Comparison of ENCODE assay signal across 9 cellular contexts in the genomic region with DNA sequence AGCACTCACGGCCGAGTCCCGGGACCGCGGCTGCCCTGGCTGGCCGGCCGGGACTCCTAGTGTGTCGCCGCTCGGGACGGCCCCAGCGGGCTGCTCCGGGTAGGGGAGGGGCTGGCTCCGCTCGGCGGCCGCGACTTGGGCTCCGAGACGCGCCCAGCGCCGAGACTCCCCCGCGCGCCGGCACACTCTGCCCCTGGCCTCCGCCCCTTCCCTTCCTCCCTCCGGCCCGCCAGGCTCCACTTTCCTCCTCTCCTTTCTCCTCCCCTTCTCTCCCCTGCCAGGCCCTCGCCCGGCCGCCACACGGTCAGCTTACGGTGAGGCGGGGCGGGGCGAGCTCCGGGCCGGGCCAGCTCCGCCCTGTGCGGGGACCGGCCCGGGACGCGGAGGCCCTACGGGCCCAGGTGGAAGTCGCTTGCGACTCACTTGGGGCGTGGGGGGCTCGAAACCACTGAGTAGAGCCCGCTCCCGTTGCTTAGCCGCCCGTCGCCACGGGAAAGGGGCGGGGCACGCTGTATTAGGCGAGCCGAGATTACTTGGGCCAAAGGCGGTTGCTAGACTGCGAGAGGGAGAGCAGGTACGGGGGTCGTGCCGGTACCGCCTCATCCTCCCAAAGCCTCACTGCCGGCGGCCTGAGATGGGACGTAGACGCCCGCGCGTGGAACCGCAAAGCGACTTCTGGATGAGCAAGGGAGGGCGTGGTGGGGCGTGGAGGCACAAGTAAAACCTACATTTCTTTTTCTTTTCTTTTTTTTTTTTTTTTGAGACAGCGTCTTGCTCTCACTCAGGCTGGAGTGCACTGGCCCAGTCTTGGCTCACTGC. TPM values are rescaled to one million over a fixed set of nuclear protein-coding genes. Genes with fewer than 3 reads are reported as not detected.
DNase-seq lines count a peak whose midpoint lies in the region; ATAC-seq and TF ChIP-seq lines count a peak whose summit lies in the region.
"Had no signal": no experiment of that assay in that cellular context is flagged by ENCODE, and none has a peak within 500 bp of the region (broad histone marks: within the 10 kb centered on the region; RNA-seq: fewer than 3 reads in every experiment).

A gene with protein sequence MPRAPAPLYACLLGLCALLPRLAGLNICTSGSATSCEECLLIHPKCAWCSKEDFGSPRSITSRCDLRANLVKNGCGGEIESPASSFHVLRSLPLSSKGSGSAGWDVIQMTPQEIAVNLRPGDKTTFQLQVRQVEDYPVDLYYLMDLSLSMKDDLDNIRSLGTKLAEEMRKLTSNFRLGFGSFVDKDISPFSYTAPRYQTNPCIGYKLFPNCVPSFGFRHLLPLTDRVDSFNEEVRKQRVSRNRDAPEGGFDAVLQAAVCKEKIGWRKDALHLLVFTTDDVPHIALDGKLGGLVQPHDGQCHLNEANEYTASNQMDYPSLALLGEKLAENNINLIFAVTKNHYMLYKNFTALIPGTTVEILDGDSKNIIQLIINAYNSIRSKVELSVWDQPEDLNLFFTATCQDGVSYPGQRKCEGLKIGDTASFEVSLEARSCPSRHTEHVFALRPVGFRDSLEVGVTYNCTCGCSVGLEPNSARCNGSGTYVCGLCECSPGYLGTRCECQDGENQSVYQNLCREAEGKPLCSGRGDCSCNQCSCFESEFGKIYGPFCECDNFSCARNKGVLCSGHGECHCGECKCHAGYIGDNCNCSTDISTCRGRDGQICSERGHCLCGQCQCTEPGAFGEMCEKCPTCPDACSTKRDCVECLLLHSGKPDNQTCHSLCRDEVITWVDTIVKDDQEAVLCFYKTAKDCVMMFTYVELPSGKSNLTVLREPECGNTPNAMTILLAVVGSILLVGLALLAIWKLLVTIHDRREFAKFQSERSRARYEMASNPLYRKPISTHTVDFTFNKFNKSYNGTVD (minus strand): TSS at position 189 of the 819 bp plus-strand sequence. CDS start 365 bp downstream, outside the sequence.

- peaks cover 0 to 42% (median 9%) of the 10 kb centered on the region in 4 donors for H3K4me1 ChIP-seq in tibial nerve

- peak; percentile 63 for ATAC-seq in HG02610 (IDR thresholded peaks at IDR 0.05; ENCODE audit: unreplicated experiment)
- peak; percentile 61 to 66 for ATAC-seq in naive thymus-derived CD8-positive, alpha-beta T cell

- no peak for TF ChIP-seq CTCF in fibroblast of villous mesenchyme (IDR thresholded peaks at IDR 0.05; ENCODE audit: insufficient read depth, low read depth, low read length)
- peak in 1 of 5 experiments; percentile 37 for TF ChIP-seq CTCF in tibial nerve (IDR thresholded peaks at IDR 0.05)

- peak within 1 kb of the TSS; percentile 54 to 83 (median 73) for H3K4me3 Mint-ChIP-seq in naive thymus-derived CD8-positive, alpha-beta T cell

- POLR2A ChIA-PET in naive thymus-derived CD8-positive, alpha-beta T cell (lab: Charles Lee) = no interaction called here

- H3K9me3 Mint-ChIP-seq in naive thymus-derived CD8-positive, alpha-beta T cell = no peaks in the 10 kb centered on the region

- H3K27me3 ChIP-seq in tibial nerve = no peaks in the 10 kb centered on the region

- peak; percentile 48 to 58 for TF ChIP-seq POLR2A in tibial nerve (IDR thresholded peaks at IDR 0.05)

- peaks cover 3 to 15% (median 8%) of the 10 kb centered on the region in 4 donors for H3K4me1 Mint-ChIP-seq in naive thymus-derived CD8-positive, alpha-beta T cell

- TF ChIP-seq EP300 in tibial nerve (IDR thresholded peaks at IDR 0.05) = peak in 1 of 2 donors; percentile 65

- H3K27ac Mint-ChIP-seq in naive thymus-derived CD8-positive, alpha-beta T cell = no peak within 1 kb of the TSS

- DNase-seq in NCI-H2171 treated with DMSO at 0.1 percent for 48 hours (lab: John Stamatoyannopoulos, UW) (peak; percentile 26), NCI-H2171 (lab: John Stamatoyannopoulos, UW) (no peak), NCI-H226 (peak; percentile 78), fibroblast of villous mesenchyme (ENCODE audit: low read depth) (peak; percentile 85), tibial nerve (ENCODE audit: low spot score in 2 of 2) (peak; percentile 54 to 66)
- DNase-seq in activated T-helper 9 cell treated with anti-CD3 and anti-CD28 coated beads, Interleukin-2, amount 50 U/mL, for 16 hours (ENCODE audit: low read depth) = peak; percentile 10
- peak in 3 of 10 donors; percentile 11 to 19 (median 11) for DNase-seq in naive thymus-derived CD8-positive, alpha-beta T cell
- DNase-seq: DND-41 had no signal

- no peaks in the 10 kb centered on the region for H3K36me3 ChIP-seq in tibial nerve

- 6 to 7% methylated on average over 49 to 60 of the region's 79 CpGs for WGBS in tibial nerve, 2 donors

- no peaks in the 10 kb centered on the region for H3K9me3 ChIP-seq in tibial nerve

- H3K27ac ChIP-seq in tibial nerve = peak within 1 kb of the TSS; percentile 75 to 90 (median 88)

- H3K4me3 ChIP-seq in fibroblast of villous mesenchyme (ENCODE audit: low read depth, low read length) = peak within 1 kb of the TSS; percentile 73
- H3K4me3 ChIP-seq in tibial nerve = peak within 1 kb of the TSS; percentile 72 to 88 (median 78)

- peaks cover 26 to 70% (median 49%) of the 10 kb centered on the region in 5 donors for H3K27me3 Mint-ChIP-seq in naive thymus-derived CD8-positive, alpha-beta T cell

- peaks cover 0 to 5% (median 0%) of the 10 kb centered on the region in 3 donors for H3K36me3 Mint-ChIP-seq in naive thymus-derived CD8-positive, alpha-beta T cell

RNA-seq across cellular contexts. Expression of the gene that starts here (rescaled TPM):
- total RNA-seq in fibroblast of villous mesenchyme = 229 and 231 TPM in 2 replicates
- 1 to 10 TPM; 1.4 to 2.8 TPM for total RNA-seq in naive thymus-derived CD8-positive, alpha-beta T cell
- polyA plus RNA-seq in naive thymus-derived CD8-positive, alpha-beta T cell = under 1 TPM in 2 of 3 donors, not detected in 1; 0.27 to 0.46 TPM
- 100 to 1,000 TPM; 114 to 217 (median 193) TPM for total RNA-seq in tibial nerve

Comparison
In these comparisons a context has a peak if more than half of its experiments do, and no peak if none do; other contexts are left out.
1. RNA of the gene that starts here (total RNA-seq): 229 to 231 TPM in fibroblast of villous mesenchyme and 114 to 217 TPM in tibial nerve; 1.4 to 2.8 TPM in naive thymus-derived CD8-positive, alpha-beta T cell; every median in the first group is over 10 times any median in the second.